ENCODE assay signal across 19 cellular contexts in genomic region chr16:14492614-14493013, GRCh38.
"Had no signal": no experiment of that assay in that cellular context is flagged by ENCODE, and none has a peak within 500 bp of the region (broad histone marks: within the 10 kb centered on the region; RNA-seq: fewer than 3 reads in every experiment).

No MANE protein-coding gene starts in this region.

- H3K4me3 Mint-ChIP-seq: activated B cell treated with CpG ODN at 0.5 μM for 24 hours; activated CD4-positive, alpha-beta T cell treated with anti-CD3 and anti-CD28 coated beads, Interleukin-2, amount 10 ng/mL, durations not matched to agents 7 days and 5 days; activated naive CD8-positive, alpha-beta T cell treated with anti-CD3 and anti-CD28 coated beads, Interleukin-2, amount 10 ng/mL, durations not matched to agents 7 days and 5 days; activated T-helper 1 cell treated with anti-CD3 and anti-CD28 coated beads, Interleukin-12 subunit alpha, Interleukin-12 subunit beta, Interleukin-2, Interleukin-4 antibody, amounts not matched to agents 30 ng/mL and 10 ng/mL and 1 ng/mL, durations not matched to agents 14 hours and 24 hours and 36 hours; brain; neural progenitor cell had no signal

- H3K4me3 ChIP-seq: colonic mucosa, neural progenitor cell, pancreas, upper lobe of right lung had no signal

- H3K9me3 ChIP-seq: colonic mucosa, pancreas, upper lobe of right lung had no signal

- H3K27ac Mint-ChIP-seq: activated B cell treated with CpG ODN at 0.5 μM for 24 hours; activated CD4-positive, alpha-beta T cell treated with anti-CD3 and anti-CD28 coated beads, Interleukin-2, amount 10 ng/mL, durations not matched to agents 7 days and 5 days; activated naive CD8-positive, alpha-beta T cell treated with anti-CD3 and anti-CD28 coated beads, Interleukin-2, amount 10 ng/mL, durations not matched to agents 7 days and 5 days; activated T-helper 1 cell treated with anti-CD3 and anti-CD28 coated beads, Interleukin-12 subunit alpha, Interleukin-12 subunit beta, Interleukin-2, Interleukin-4 antibody, amounts not matched to agents 30 ng/mL and 10 ng/mL and 1 ng/mL, durations not matched to agents 14 hours and 24 hours and 36 hours; neural progenitor cell had no signal

- H3K27me3 Mint-ChIP-seq: activated B cell treated with CpG ODN at 0.5 μM for 24 hours; activated CD4-positive, alpha-beta T cell treated with anti-CD3 and anti-CD28 coated beads, Interleukin-2, amount 10 ng/mL, durations not matched to agents 7 days and 5 days; activated naive CD8-positive, alpha-beta T cell treated with anti-CD3 and anti-CD28 coated beads, Interleukin-2, amount 10 ng/mL, durations not matched to agents 7 days and 5 days had no signal

- H3K27ac ChIP-seq: colonic mucosa, neural progenitor cell, pancreas, upper lobe of right lung had no signal

- H3K9me3 Mint-ChIP-seq: activated B cell treated with CpG ODN at 0.5 μM for 24 hours; activated CD4-positive, alpha-beta T cell treated with anti-CD3 and anti-CD28 coated beads, Interleukin-2, amount 10 ng/mL, durations not matched to agents 7 days and 5 days; activated naive CD8-positive, alpha-beta T cell treated with anti-CD3 and anti-CD28 coated beads, Interleukin-2, amount 10 ng/mL, durations not matched to agents 7 days and 5 days; activated T-helper 1 cell treated with anti-CD3 and anti-CD28 coated beads, Interleukin-12 subunit alpha, Interleukin-12 subunit beta, Interleukin-2, Interleukin-4 antibody, amounts not matched to agents 30 ng/mL and 10 ng/mL and 1 ng/mL, durations not matched to agents 14 hours and 24 hours and 36 hours; brain; neural progenitor cell had no signal

- DNase-seq: activated B cell treated with CpG ODN at 0.5 μM for 24 hours; activated CD4-positive, alpha-beta T cell treated with anti-CD3 and anti-CD28 coated beads, Interleukin-2, amount 10 ng/mL, durations not matched to agents 7 days and 5 days; activated CD8-positive, alpha-beta memory T cell treated with anti-CD3 and anti-CD28 coated beads for 24 hours; activated naive CD4-positive, alpha-beta T cell; activated naive CD8-positive, alpha-beta T cell treated with anti-CD3 and anti-CD28 coated beads, Interleukin-2, amount 10 ng/mL, durations not matched to agents 7 days and 5 days; central memory CD4-positive, alpha-beta T cell; colonic mucosa; head of caudate nucleus; mesendoderm; pancreas; retina; stimulated activated CD4-positive, alpha-beta T cell treated with anti-CD3 and anti-CD28 coated beads, Interleukin-4, amount 100 ng/mL, for 4 hours; stimulated activated CD8-positive, alpha-beta memory T cell treated with anti-CD3 and anti-CD28 coated beads, Interleukin-4, amount 100 ng/mL, for 48 hours; stimulated activated naive CD8-positive, alpha-beta T cell treated with anti-CD3 and anti-CD28 coated beads, Interleukin-15, Interleukin-2, amounts not matched to agents 100 U/mL and 50 U/mL, for 24 hours; T-helper 2 cell; upper lobe of right lung had no signal

- H3K36me3 ChIP-seq: colonic mucosa, neural progenitor cell, pancreas, upper lobe of right lung had no signal

- H3K36me3 Mint-ChIP-seq: neural progenitor cell had no signal

- H3K27me3 ChIP-seq: colonic mucosa, neural progenitor cell, pancreas, upper lobe of right lung had no signal

- ATAC-seq: pancreas; stimulated activated naive CD8-positive, alpha-beta T cell treated with anti-CD3 and anti-CD28 coated beads, Interleukin-15, Interleukin-2, amounts not matched to agents 100 U/mL and 50 U/mL, for 24 hours; upper lobe of right lung had no signal

- H3K4me1 ChIP-seq: colonic mucosa had no signal
